25 cellular contexts compared by ENCODE assay signal in the genomic region with DNA sequence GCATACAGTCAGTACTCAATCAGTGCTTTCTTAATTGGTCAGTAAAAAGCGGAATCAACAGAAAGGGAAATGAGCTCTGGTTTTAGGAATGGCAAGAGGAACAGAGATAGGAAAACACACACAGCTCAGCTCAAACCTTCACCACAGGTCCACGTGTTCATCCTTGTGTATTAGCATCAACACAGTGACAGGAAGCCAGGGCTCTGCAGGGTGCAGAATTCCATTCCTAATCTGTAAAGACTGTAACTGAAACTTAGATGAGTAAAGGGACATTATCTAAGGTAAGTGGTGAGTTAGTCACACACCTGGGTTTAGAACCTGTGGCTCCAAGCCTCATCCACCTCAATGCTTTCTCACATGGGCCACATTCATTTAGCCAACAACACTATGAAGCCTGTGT.
"Had no signal": no experiment of that assay in that cellular context is flagged by ENCODE, and none has a peak within 500 bp of the region (broad histone marks: within the 10 kb centered on the region; RNA-seq: fewer than 3 reads in every experiment).

No MANE protein-coding gene starts in this region.

- H3K27me3 ChIP-seq: left lung, ovary, right atrium auricular region, right lobe of liver, tibial nerve, uterus had no signal

- DNase-seq: immature natural killer cell; kidney; left colon; left lung; lower lobe of right lung; midbrain; mucosa of descending colon; naive thymus-derived CD4-positive, alpha-beta T cell; ovary; right lobe of liver; stimulated activated CD4-positive, alpha-beta T cell treated with anti-CD3 and anti-CD28 coated beads, Interleukin-1b, Interleukin-23, amount 100 ng/mL, for 48 hours; stimulated activated CD4-positive, alpha-beta T cell treated with anti-CD3 and anti-CD28 coated beads, Interleukin-2, amount 100 ng/mL, for 48 hours; stimulated activated CD4-positive, alpha-beta T cell treated with anti-CD3 and anti-CD28 coated beads, Interleukin-4, amount 100 ng/mL, for 4 hours; stimulated activated CD8-positive, alpha-beta memory T cell treated with anti-CD3 and anti-CD28 coated beads, Interleukin-4, amount 100 ng/mL, for 48 hours; stimulated activated naive CD4-positive, alpha-beta T cell treated with Interleukin-2 at 50 U/mL for 16 hours; stimulated activated naive CD8-positive, alpha-beta T cell treated with anti-CD3 and anti-CD28 coated beads, Interleukin-15, amount 100 ng/mL, for 72 hours; substantia nigra; uterus had no signal

- H3K4me1 ChIP-seq: left lung, lower lobe of right lung, right atrium auricular region, right lobe of liver, tibial nerve, uterus had no signal

- H3K9me3 ChIP-seq: left lung, lower lobe of right lung, mucosa of descending colon, ovary, right atrium auricular region, right lobe of liver, tibial nerve, uterus had no signal

- H3K4me1 Mint-ChIP-seq: immature natural killer cell; naive thymus-derived CD4-positive, alpha-beta T cell; stimulated activated memory B cell treated with anti-CD40 and anti-IgM and Interleukin-4, amounts not matched to agents 10 μg/mL and 1 μg/mL and 100 μg/mL, for 72 hours; stimulated activated naive CD8-positive, alpha-beta T cell treated with anti-CD3 and anti-CD28 coated beads, Interleukin-15, amount 100 ng/mL, for 72 hours had no signal

- ATAC-seq: left colon; left lung; lower lobe of right lung; mucosa of descending colon; naive thymus-derived CD4-positive, alpha-beta T cell; natural killer cell treated with Interleukin-12 subunit alpha and Interleukin-12 subunit beta and Interleukin-15 and Interleukin-18, amount 100 ng/mL, for 72 hours; right lobe of liver; stimulated activated memory B cell treated with anti-CD40 and anti-IgM and Interleukin-4, amounts not matched to agents 10 μg/mL and 1 μg/mL and 100 μg/mL, for 72 hours; stimulated activated naive CD8-positive, alpha-beta T cell treated with anti-CD3 and anti-CD28 coated beads, Interleukin-15, amount 100 ng/mL, for 72 hours had no signal

- H3K4me3 Mint-ChIP-seq: immature natural killer cell; naive thymus-derived CD4-positive, alpha-beta T cell; natural killer cell treated with Interleukin-12 subunit alpha and Interleukin-12 subunit beta and Interleukin-15 and Interleukin-18, amount 100 ng/mL, for 72 hours; stimulated activated memory B cell treated with anti-CD40 and anti-IgM and Interleukin-4, amounts not matched to agents 10 μg/mL and 1 μg/mL and 100 μg/mL, for 72 hours; stimulated activated naive CD8-positive, alpha-beta T cell treated with anti-CD3 and anti-CD28 coated beads, Interleukin-15, amount 100 ng/mL, for 72 hours; type B pancreatic cell had no signal

- H3K27ac ChIP-seq: left lung, lower lobe of right lung, ovary, right atrium auricular region, right lobe of liver, tibial nerve, uterus had no signal

- H3K36me3 Mint-ChIP-seq: immature natural killer cell; naive thymus-derived CD4-positive, alpha-beta T cell; natural killer cell treated with Interleukin-12 subunit alpha and Interleukin-12 subunit beta and Interleukin-15 and Interleukin-18, amount 100 ng/mL, for 72 hours; stimulated activated memory B cell treated with anti-CD40 and anti-IgM and Interleukin-4, amounts not matched to agents 10 μg/mL and 1 μg/mL and 100 μg/mL, for 72 hours; type B pancreatic cell had no signal

- H3K27me3 Mint-ChIP-seq: stimulated activated memory B cell treated with anti-CD40 and anti-IgM and Interleukin-4, amounts not matched to agents 10 μg/mL and 1 μg/mL and 100 μg/mL, for 72 hours had no signal

- H3K9me3 Mint-ChIP-seq: stimulated activated memory B cell treated with anti-CD40 and anti-IgM and Interleukin-4, amounts not matched to agents 10 μg/mL and 1 μg/mL and 100 μg/mL, for 72 hours; stimulated activated naive CD8-positive, alpha-beta T cell treated with anti-CD3 and anti-CD28 coated beads, Interleukin-15, amount 100 ng/mL, for 72 hours; type B pancreatic cell had no signal

- H3K4me2 ChIP-seq: smooth muscle cell had no signal

- H3K4me3 ChIP-seq: left lung, lower lobe of right lung, mucosa of descending colon, ovary, right atrium auricular region, right lobe of liver, smooth muscle cell, tibial nerve, uterus had no signal

- H3K36me3 ChIP-seq: left lung, lower lobe of right lung, ovary, right atrium auricular region, right lobe of liver, tibial nerve, uterus had no signal

- H3K27ac Mint-ChIP-seq: immature natural killer cell; naive thymus-derived CD4-positive, alpha-beta T cell; natural killer cell treated with Interleukin-12 subunit alpha and Interleukin-12 subunit beta and Interleukin-15 and Interleukin-18, amount 100 ng/mL, for 72 hours; progenitor cell of endocrine pancreas; stimulated activated memory B cell treated with anti-CD40 and anti-IgM and Interleukin-4, amounts not matched to agents 10 μg/mL and 1 μg/mL and 100 μg/mL, for 72 hours; stimulated activated naive CD8-positive, alpha-beta T cell treated with anti-CD3 and anti-CD28 coated beads, Interleukin-15, amount 100 ng/mL, for 72 hours; type B pancreatic cell had no signal
